ENCODE assay signal across 9 cellular contexts in the genomic region with DNA sequence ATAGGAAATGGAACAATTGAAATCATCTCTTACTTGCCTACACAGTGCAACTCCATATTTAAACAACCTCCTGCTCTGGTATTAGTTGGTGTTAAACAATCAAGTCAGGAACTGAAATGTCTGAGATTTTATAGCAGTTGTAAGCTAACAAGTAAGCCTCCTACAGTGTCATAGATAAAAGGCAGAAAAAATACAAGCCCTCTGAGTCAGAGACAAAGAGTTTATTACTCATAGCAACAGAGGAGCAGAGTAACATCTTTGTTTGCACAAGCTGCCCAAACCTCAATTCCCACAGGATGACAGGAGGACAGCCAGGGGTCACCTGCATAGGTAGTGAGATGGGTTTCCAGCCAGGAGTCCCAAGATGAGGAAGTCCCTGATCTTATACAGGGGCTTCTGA.
DNase-seq lines count a peak whose midpoint lies in the region; ATAC-seq and TF ChIP-seq lines count a peak whose summit lies in the region.
"Had no signal": no experiment of that assay in that cellular context is flagged by ENCODE, and none has a peak within 500 bp of the region (broad histone marks: within the 10 kb centered on the region; RNA-seq: fewer than 3 reads in every experiment).

No MANE protein-coding gene starts in this region.

- TF ChIP-seq EP300 in sigmoid colon (IDR thresholded peaks at IDR 0.05) = peak in 2 of 4 donors; percentile 16 to 30

- CTCF ChIA-PET in PC-3 (lab: Charles Lee) = interaction anchor here (0.5 to 1.0 kb wide), 2 partner anchors 184 to 1132 kb away, joined by 3 to 4 read pairs; no protein-coding TSS in a partner anchor

- no peak overlapping the region for H2AFZ ChIP-seq in PC-3 (ENCODE audit: low read length)

- ATAC-seq in GM19463 (IDR thresholded peaks at IDR 0.05; ENCODE audit: unreplicated experiment) = peak; percentile 37
- peak; percentile 94 for ATAC-seq in PC-3
- ATAC-seq in HG03565 (IDR thresholded peaks at IDR 0.05; ENCODE audit: unreplicated experiment) = no peak
- ATAC-seq in HG03460 (IDR thresholded peaks at IDR 0.05; ENCODE audit: unreplicated experiment) = no peak

- H3K79me2 ChIP-seq in PC-3 (ENCODE audit: low read length) = no peaks in the 10 kb centered on the region

- no peaks in the 10 kb centered on the region for H3F3A ChIP-seq in PC-3 (ENCODE audit: low read length, unreplicated experiment)

- H3K36me3 ChIP-seq in PC-3 (ENCODE audit: low read depth, low read length) (no peaks in the 10 kb centered on the region), sigmoid colon (no peaks in the 10 kb centered on the region)

- peak overlapping the region; percentile 57 for H3K9ac ChIP-seq in PC-3 (ENCODE audit: low read length)

- peak overlapping the region; percentile 93 for H3K27ac ChIP-seq in PC-3 (ENCODE audit: low read length)
- peak overlapping the region; percentile 12 to 78 (median 71) for H3K27ac ChIP-seq in sigmoid colon

- intact Hi-C loops in PC-3 (cut with micrococcal nuclease) (loop anchor here (1.0 to 2.0 kb wide), 3 partner anchors 17 to 108 kb away; no protein-coding TSS in a partner anchor), sigmoid colon (cut with DNase I) (loop anchor here (5.0 kb wide), 1 partner anchor 267 kb away; no protein-coding TSS in a partner anchor)

- POLR2A ChIA-PET in PC-3 (lab: Charles Lee; ENCODE audit: unreplicated experiment) = interaction anchor here (0.5 to 0.6 kb wide), 2 partner anchors 566 to 632 kb away, joined by 3 read pairs; no protein-coding TSS in a partner anchor

- H3K9me3 ChIP-seq in PC-3 (ENCODE audit: low read length) (no peaks in the 10 kb centered on the region), sigmoid colon (no peaks in the 10 kb centered on the region)

- peaks cover 28% of the 10 kb centered on the region for H3K4me1 ChIP-seq in PC-3 (ENCODE audit: insufficient read depth, low read length)
- H3K4me1 ChIP-seq in sigmoid colon = peaks cover 0 to 57% (median 47%) of the 10 kb centered on the region in 4 donors

- DNase-seq in PC-3 (peak; percentile 94), fibroblast of pulmonary artery (ENCODE audit: low read depth) (peak; percentile 87), sigmoid colon (no peak), activated gamma-delta T cell treated with Interleukin-2 at 50 U/mL for 16 hours (no peak), NCI-H2029 (lab: John Stamatoyannopoulos, UW) (no peak)
- DNase-seq: Karpas-422 had no signal

- no peak for TF ChIP-seq POLR2A in sigmoid colon (IDR thresholded peaks at IDR 0.05)

- no TSS peak for BruUV-seq in PC-3 (replicated peaks; lab: Mats Ljungman, UMichigan)

- H4K20me1 ChIP-seq in PC-3 (ENCODE audit: low read length) = no peaks in the 10 kb centered on the region

- H3K4me2 ChIP-seq in PC-3 (ENCODE audit: low read length) = peak overlapping the region; percentile 73

- no peaks in the 10 kb centered on the region for H3K9me2 ChIP-seq in PC-3 (replicated peaks; ENCODE audit: low read length)

- H3K4me3 ChIP-seq in PC-3 (ENCODE audit: low read length) (peak overlapping the region; percentile 39; the same call in 1 of the 2 replicates), fibroblast of pulmonary artery (replicated peaks; ENCODE audit: low read depth, low read length) (no peak overlapping the region), sigmoid colon (no peak overlapping the region)

- TF ChIP-seq CTCF in PC-3 (conservative IDR thresholded peaks at IDR 0.05; ENCODE audit: low read depth, low read length) = no peak
- TF ChIP-seq CTCF in fibroblast of pulmonary artery (IDR thresholded peaks at IDR 0.05; ENCODE audit: low read length, missing control alignments) = no peak
- no peak for TF ChIP-seq CTCF in sigmoid colon (IDR thresholded peaks at IDR 0.05)

- no peaks in the 10 kb centered on the region for H3K27me3 ChIP-seq in PC-3 (ENCODE audit: low read length)
- no peaks in the 10 kb centered on the region for H3K27me3 ChIP-seq in sigmoid colon

Comparison
In these comparisons a context has a peak if more than half of its experiments do, and no peak if none do; other contexts are left out.
1. ATAC-seq: peak in GM19463 (single experiment) and PC-3 (single experiment); none in HG03565 (single experiment) and HG03460 (single experiment).
2. DNase-seq: peak in PC-3 (single experiment) and fibroblast of pulmonary artery (single experiment); none in sigmoid colon (single experiment), activated gamma-delta T cell treated with Interleukin-2 at 50 U/mL for 16 hours (single experiment) and NCI-H2029 (single experiment).